19 cellular contexts compared by ENCODE assay signal in the genomic region with DNA sequence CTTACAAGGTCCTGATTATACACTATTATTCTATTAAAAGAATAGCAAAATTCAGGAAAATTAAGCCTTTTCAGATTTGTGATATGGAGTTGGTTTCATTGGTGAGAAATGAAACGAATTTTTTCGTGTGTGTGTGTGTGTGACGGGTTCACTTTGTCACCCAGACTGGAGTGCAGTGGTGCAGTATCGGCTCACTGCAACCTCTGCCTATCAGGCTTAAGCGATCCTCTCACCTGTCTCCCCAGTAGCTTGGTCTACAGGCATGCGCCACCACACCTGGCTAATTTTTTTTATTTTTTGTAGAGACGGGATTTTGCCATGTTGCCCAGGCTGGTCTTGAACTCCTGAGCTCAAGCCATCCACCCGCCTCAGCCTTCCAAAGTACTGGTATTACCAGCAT. TPM values are rescaled to one million over a fixed set of nuclear protein-coding genes. Genes with fewer than 3 reads are reported as not detected.
DNase-seq lines count a peak whose midpoint lies in the region; ATAC-seq and TF ChIP-seq lines count a peak whose summit lies in the region.
"Had no signal": no experiment of that assay in that cellular context is flagged by ENCODE, and none has a peak within 500 bp of the region (broad histone marks: within the 10 kb centered on the region; RNA-seq: fewer than 3 reads in every experiment).

No MANE protein-coding gene starts in this region.

- no peak overlapping the region for H3K4me3 Mint-ChIP-seq in activated naive CD8-positive, alpha-beta T cell treated with anti-CD3 and anti-CD28 coated beads, Interleukin-2, amount 50 U/mL, for 24 hours
- H3K4me3 Mint-ChIP-seq in activated naive CD8-positive, alpha-beta T cell treated with anti-CD3 and anti-CD28 coated beads for 36 hours, result no peak overlapping the region

- no peak for ATAC-seq in activated naive CD8-positive, alpha-beta T cell treated with anti-CD3 and anti-CD28 coated beads, Interleukin-2, amount 50 U/mL, for 24 hours
- no peak for ATAC-seq in psoas muscle
- no peak for ATAC-seq in HG03045 (IDR thresholded peaks at IDR 0.05; ENCODE audit: unreplicated experiment)
- ATAC-seq: HCT116, Panc1 had no signal

- H3K27ac ChIP-seq in KMS-11 (peak overlapping the region; percentile 37), psoas muscle (peak overlapping the region; percentile 64), colonic mucosa (no peak overlapping the region)
- H3K27ac ChIP-seq: C4-2B, HL-60 had no signal

- H2AFZ ChIP-seq in KMS-11 (ENCODE audit: low read depth), result no peak overlapping the region

- H3K9ac ChIP-seq in KMS-11 (no peak overlapping the region; the same call in 1 of the 2 replicates), adipocyte (ENCODE audit: low read length) (peak overlapping the region; percentile 41), colonic mucosa (ENCODE audit: low read depth in 2 of 2, low read length in 2 of 2) (no peak overlapping the region)

- peaks cover 96% of the 10 kb centered on the region for H3K36me3 ChIP-seq in KMS-11 (ENCODE audit: insufficient read depth)
- peaks cover 99% of the 10 kb centered on the region for H3K36me3 ChIP-seq in adipocyte (ENCODE audit: control insufficient read depth, insufficient read depth, low read length, severe bottlenecking)
- peaks cover 45 to 100% of the 10 kb centered on the region in 2 donors for H3K36me3 ChIP-seq in psoas muscle (ENCODE audit: insufficient read depth in 1 of 2, low read depth in 1 of 2)
- H3K36me3 ChIP-seq in colonic mucosa, result peaks cover 85% of the 10 kb centered on the region

- H3K27ac Mint-ChIP-seq in activated naive CD8-positive, alpha-beta T cell treated with anti-CD3 and anti-CD28 coated beads, Interleukin-2, amount 50 U/mL, for 24 hours, result peak overlapping the region; percentile 75
- H3K27ac Mint-ChIP-seq in activated naive CD8-positive, alpha-beta T cell treated with anti-CD3 and anti-CD28 coated beads for 36 hours, result no peak overlapping the region

- 45 to 68% (median 50%) methylated on average over 8 of the region's 8 CpGs for WGBS in psoas muscle, 3 donors

- intact Hi-C loops in psoas muscle (cut with DNase I) (no loop called here), colonic mucosa (cut with DNase I) (no loop called here)

- H3K36me3 Mint-ChIP-seq in activated naive CD8-positive, alpha-beta T cell treated with anti-CD3 and anti-CD28 coated beads, Interleukin-2, amount 50 U/mL, for 24 hours (ENCODE audit: low read depth), result peaks cover 90% of the 10 kb centered on the region
- peaks cover 62% of the 10 kb centered on the region for H3K36me3 Mint-ChIP-seq in activated naive CD8-positive, alpha-beta T cell treated with anti-CD3 and anti-CD28 coated beads for 36 hours

- DNase-seq in activated naive CD8-positive, alpha-beta T cell treated with anti-CD3 and anti-CD28 coated beads, Interleukin-2, amount 50 U/mL, for 24 hours, result no peak
- no peak for DNase-seq in activated naive CD8-positive, alpha-beta T cell treated with anti-CD3 and anti-CD28 coated beads for 36 hours
- no peak for DNase-seq in adipocyte (ENCODE audit: low read depth)
- DNase-seq in psoas muscle, result no peak
- DNase-seq in HPDE6-E6E7 (ENCODE audit: extremely low spot score), result no peak
- DNase-seq in colonic mucosa, result no peak
- DNase-seq: DND-41, NCI-H1048, NCI-H1436 treated with DMSO at 0.1 percent for 48 hours, NCI-H2081, NCI-H524, SHP77 treated with DMSO at 0.1 percent for 48 hours had no signal

- no peaks in the 10 kb centered on the region for H3K9me3 Mint-ChIP-seq in activated naive CD8-positive, alpha-beta T cell treated with anti-CD3 and anti-CD28 coated beads, Interleukin-2, amount 50 U/mL, for 24 hours
- H3K9me3 Mint-ChIP-seq in activated naive CD8-positive, alpha-beta T cell treated with anti-CD3 and anti-CD28 coated beads for 36 hours, result no peaks in the 10 kb centered on the region

- no peaks in the 10 kb centered on the region for H3K9me3 ChIP-seq in adipocyte (ENCODE audit: control insufficient read depth, low read length)
- H3K9me3 ChIP-seq in psoas muscle, result no peaks in the 10 kb centered on the region
- no peaks in the 10 kb centered on the region for H3K9me3 ChIP-seq in colonic mucosa

- peak overlapping the region; percentile 93 for H3K4me2 ChIP-seq in KMS-11

- H3K4me3 ChIP-seq in KMS-11 (IDR thresholded peaks at IDR 0.05; ENCODE audit: insufficient read depth, low read depth, low read length) (no peak overlapping the region), adipocyte (ENCODE audit: low read length) (no peak overlapping the region), psoas muscle (peak overlapping the region; percentile 2), colonic mucosa (no peak overlapping the region)

- H3K79me2 ChIP-seq in KMS-11 (ENCODE audit: insufficient read depth, low read depth), result peaks cover 99% of the 10 kb centered on the region

- no peaks in the 10 kb centered on the region for H3K27me3 Mint-ChIP-seq in activated naive CD8-positive, alpha-beta T cell treated with anti-CD3 and anti-CD28 coated beads, Interleukin-2, amount 50 U/mL, for 24 hours
- no peaks in the 10 kb centered on the region for H3K27me3 Mint-ChIP-seq in activated naive CD8-positive, alpha-beta T cell treated with anti-CD3 and anti-CD28 coated beads for 36 hours

- H4K20me1 ChIP-seq in KMS-11 (ENCODE audit: insufficient read depth), result peaks cover 73% of the 10 kb centered on the region

- H3K4me1 ChIP-seq in KMS-11 (ENCODE audit: low read depth, poor library complexity, severe bottlenecking), result peaks cover 100% of the 10 kb centered on the region
- peaks cover 35% of the 10 kb centered on the region for H3K4me1 ChIP-seq in adipocyte (ENCODE audit: control insufficient read depth, insufficient read depth, low read length)
- H3K4me1 ChIP-seq in psoas muscle, result peaks cover 88% of the 10 kb centered on the region
- peaks cover 4% of the 10 kb centered on the region for H3K4me1 ChIP-seq in colonic mucosa

- TF ChIP-seq CTCF in KMS-11 (conservative IDR thresholded peaks at IDR 0.05; ENCODE audit: low read depth, low read length), result no peak
- no peak for TF ChIP-seq CTCF in psoas muscle (IDR thresholded peaks at IDR 0.05)
- TF ChIP-seq CTCF in colonic mucosa (IDR thresholded peaks at IDR 0.05), result no peak

- H3K27me3 ChIP-seq in KMS-11 (ENCODE audit: insufficient read depth, low read depth) (no peaks in the 10 kb centered on the region), adipocyte (replicated peaks; ENCODE audit: control insufficient read depth, insufficient read depth, low read length) (no peaks in the 10 kb centered on the region), psoas muscle (ENCODE audit: insufficient read depth in 3 of 3, low read length in 2 of 3) (no peaks in the 10 kb centered on the region), colonic mucosa (no peaks in the 10 kb centered on the region)

- peaks cover 51% of the 10 kb centered on the region for H3K4me1 Mint-ChIP-seq in activated naive CD8-positive, alpha-beta T cell treated with anti-CD3 and anti-CD28 coated beads, Interleukin-2, amount 50 U/mL, for 24 hours
- peaks cover 44% of the 10 kb centered on the region for H3K4me1 Mint-ChIP-seq in activated naive CD8-positive, alpha-beta T cell treated with anti-CD3 and anti-CD28 coated beads for 36 hours

RNA-seq across cellular contexts. Expression of a gene that starts 9.7 kb away (rescaled TPM):
- total RNA-seq in activated naive CD8-positive, alpha-beta T cell treated with anti-CD3 and anti-CD28 coated beads for 36 hours, result 1,000 to 10,000 TPM; 1,052 to 1,089 TPM
- total RNA-seq in psoas muscle, result 100 to 1,000 TPM; 354 to 507 (median 439) TPM
- polyA plus RNA-seq in psoas muscle, result 100 to 1,000 TPM; 254 to 469 (median 365) TPM
- total RNA-seq in colonic mucosa, result 100 to 1,000 TPM; 579 to 596 TPM

RNA-seq across cellular contexts. Expression of a gene that starts 20.1 kb away (rescaled TPM):
- total RNA-seq in activated naive CD8-positive, alpha-beta T cell treated with anti-CD3 and anti-CD28 coated beads for 36 hours, result 100 to 1,000 TPM; 221 to 247 TPM
- 10 to 100 TPM; 45.2 to 85.0 (median 62.6) TPM for total RNA-seq in psoas muscle
- 100 to 1,000 TPM in 1 of 3 donors, 10 to 100 TPM in 2; 65.6 to 136 (median 82.0) TPM for polyA plus RNA-seq in psoas muscle
- total RNA-seq in colonic mucosa, result 100 to 1,000 TPM; 331 to 504 TPM

RNA-seq across cellular contexts. Expression of a gene that starts 37.7 kb away (rescaled TPM):
- 1 to 10 TPM; 8.4 to 8.7 TPM for total RNA-seq in activated naive CD8-positive, alpha-beta T cell treated with anti-CD3 and anti-CD28 coated beads for 36 hours
- total RNA-seq in psoas muscle, result 1 to 10 TPM; 1.9 to 2.9 (median 2.3) TPM
- polyA plus RNA-seq in psoas muscle, result 1 to 10 TPM; 2.3 to 3.1 (median 3.0) TPM
- 1 to 10 TPM; 3.2 to 3.8 TPM for total RNA-seq in colonic mucosa

RNA-seq across cellular contexts. Expression of a gene that starts 37.9 kb away (rescaled TPM):
- not detected for total RNA-seq in activated naive CD8-positive, alpha-beta T cell treated with anti-CD3 and anti-CD28 coated beads for 36 hours
- total RNA-seq in psoas muscle, result 1 to 10 TPM in 2 of 4 donors, under 1 TPM in 2; 0.40 to 1.6 (median 0.97) TPM
- polyA plus RNA-seq in psoas muscle, result under 1 TPM; 0.43 to 0.84 (median 0.72) TPM
- total RNA-seq in colonic mucosa, result under 1 TPM in 1 of 2 donors, not detected in 1; 0.17 TPM
- total RNA-seq: A673 had no signal

RNA-seq across cellular contexts. Expression of a gene that starts 39.5 kb away (rescaled TPM):
- total RNA-seq in activated naive CD8-positive, alpha-beta T cell treated with anti-CD3 and anti-CD28 coated beads for 36 hours, result 10 to 100 TPM; 41.0 to 47.3 TPM
- 10 to 100 TPM in 2 of 4 donors, 1 to 10 TPM in 2; 7.6 to 10.8 (median 10.4) TPM for total RNA-seq in psoas muscle
- polyA plus RNA-seq in psoas muscle, result 10 to 100 TPM; 10.2 to 23.3 (median 21.2) TPM
- 10 to 100 TPM; 20.7 to 36.9 TPM for total RNA-seq in colonic mucosa
